21 cellular contexts compared by ENCODE assay signal in genomic region chr4:38717604-38718003, GRCh38. TPM values are rescaled to one million over a fixed set of nuclear protein-coding genes. Genes with fewer than 3 reads are reported as not detected.
DNase-seq lines count a peak whose midpoint lies in the region; ATAC-seq and TF ChIP-seq lines count a peak whose summit lies in the region.
"Had no signal": no experiment of that assay in that cellular context is flagged by ENCODE, and none has a peak within 500 bp of the region (broad histone marks: within the 10 kb centered on the region; RNA-seq: fewer than 3 reads in every experiment).

No MANE protein-coding gene starts in this region.

- no peak for ATAC-seq in GM18868 (IDR thresholded peaks at IDR 0.05; ENCODE audit: unreplicated experiment)
- ATAC-seq: CD8-positive, alpha-beta T cell had no signal

- no peak overlapping the region for H3T11ph ChIP-seq in H9 (ENCODE audit: low read length)

- H3K4me3 ChIP-seq in ACC112 (ENCODE audit: low read depth, low read length) (no peak overlapping the region), left ventricle myocardium inferior (no peak overlapping the region)
- H3K4me3 ChIP-seq: upper lobe of left lung had no signal

- no peak overlapping the region for H2BK15ac ChIP-seq in H9 (ENCODE audit: low read depth, low read length)

- H3K79me1 ChIP-seq in H9 (ENCODE audit: insufficient read depth, low read depth, low read length, poor library complexity, severe bottlenecking): no peaks in the 10 kb centered on the region

- H3K27ac Mint-ChIP-seq in H9: no peak overlapping the region
- H3K27ac Mint-ChIP-seq: activated CD4-positive, alpha-beta memory T cell treated with anti-CD3 and anti-CD28 coated beads, Interleukin-2, amount 10 ng/mL, durations not matched to agents 7 days and 5 days; CD8-positive, alpha-beta T cell; stimulated activated naive CD8-positive, alpha-beta T cell treated with anti-CD3 and anti-CD28 coated beads, Interleukin-15, Interleukin-2, amounts not matched to agents 100 ng/mL and 50 ng/mL, for 24 hours had no signal

- no peak overlapping the region for H3K9ac ChIP-seq in H9 (ENCODE audit: extremely low read depth, insufficient read length, low read length)

- H3K36me3 ChIP-seq in ACC112 (ENCODE audit: insufficient read depth, low read length): no peaks in the 10 kb centered on the region
- no peaks in the 10 kb centered on the region for H3K36me3 ChIP-seq in left ventricle myocardium inferior
- H3K36me3 ChIP-seq: neutrophil, upper lobe of left lung had no signal

- H3K14ac ChIP-seq in H9 (ENCODE audit: insufficient read depth, low read length): no peak overlapping the region

- TF ChIP-seq CTCF in left ventricle myocardium inferior (IDR thresholded peaks at IDR 0.05; ENCODE audit: borderline replicate concordance): no peak
- no peak for TF ChIP-seq CTCF in H9 (conservative IDR thresholded peaks at IDR 0.05)

- H3K4me1 ChIP-seq in ACC112 (ENCODE audit: control insufficient read depth, insufficient read depth, low read length, unreplicated experiment): peaks cover 6% of the 10 kb centered on the region
- peaks cover 11% of the 10 kb centered on the region for H3K4me1 ChIP-seq in left ventricle myocardium inferior
- H3K4me1 ChIP-seq in H9 (ENCODE audit: insufficient read depth, low read length): no peaks in the 10 kb centered on the region
- H3K4me1 ChIP-seq: upper lobe of left lung had no signal

- H4K5ac ChIP-seq in H9 (ENCODE audit: insufficient read length, low read depth, low read length): no peak overlapping the region

- H3K4ac ChIP-seq in H9 (ENCODE audit: low read depth, low read length): no peak overlapping the region

- no CpG with 5 or more reads among the region's 5 CpGs for WGBS in H9 (ENCODE audit: extremely low coverage, insufficient read length, low lambda C conversion rate)

- no peak overlapping the region for H4K8ac ChIP-seq in H9 (replicated peaks; ENCODE audit: insufficient read length, low read depth, low read length)

- no peak overlapping the region for H3K4me2 ChIP-seq in H9 (ENCODE audit: insufficient read depth, insufficient read length, low read length)

- H4K20me1 ChIP-seq in H9 (ENCODE audit: control insufficient read depth, insufficient read depth, insufficient read length): no peaks in the 10 kb centered on the region

- H2BK20ac ChIP-seq in H9 (ENCODE audit: low read depth, low read length, poor library complexity, severe bottlenecking): no peak overlapping the region

- H3K9me3 Mint-ChIP-seq in H9: peaks cover 0 to 3% of the 10 kb centered on the region in 2 experiments; a peak in 1 of 5 replicates

- H3K27me3 ChIP-seq in ACC112 (ENCODE audit: insufficient read depth, low read length): no peaks in the 10 kb centered on the region
- H3K27me3 ChIP-seq in left ventricle myocardium inferior (ENCODE audit: low read depth): no peaks in the 10 kb centered on the region
- no peaks in the 10 kb centered on the region for H3K27me3 ChIP-seq in H9 (ENCODE audit: insufficient read depth, low read length)
- H3K27me3 ChIP-seq: neutrophil, upper lobe of left lung had no signal

- DNase-seq in GM04504 (ENCODE audit: low read depth) (peak; percentile 34), dermis blood vessel endothelial cell (peak; percentile 89), left ventricle myocardium inferior (no peak), NCI-H2171 (lab: John Stamatoyannopoulos, UW) (no peak), NCI-H226 (no peak), H9 (no peak)
- DNase-seq: activated CD4-positive, alpha-beta memory T cell treated with anti-CD3 and anti-CD28 coated beads, Interleukin-2, amount 10 ng/mL, durations not matched to agents 7 days and 5 days; activated naive CD4-positive, alpha-beta T cell treated with Interleukin-2 at 50 U/mL for 16 hours; activated T-cell treated with anti-CD3 and anti-CD28 coated beads, Interleukin-2, amount 50 U/mL, for 1 hour; CD8-positive, alpha-beta T cell; HCEC 1CT; hypothalamus; KBM-7; NCI-H2029 treated with DMSO at 0.1 percent for 48 hours; NCI-H526 treated with DMSO at 0.1 percent for 48 hours; upper lobe of left lung had no signal

- H3K9me3 ChIP-seq in left ventricle myocardium inferior (replicated peaks): peaks cover 7% of the 10 kb centered on the region
- no peaks in the 10 kb centered on the region for H3K9me3 ChIP-seq in H9 (ENCODE audit: control insufficient read depth, low read depth, low read length)
- H3K9me3 ChIP-seq: neutrophil had no signal

- no peak overlapping the region for H3K18ac ChIP-seq in H9 (ENCODE audit: insufficient read length, low read depth, low read length)

- H2BK5ac ChIP-seq in H9 (ENCODE audit: insufficient read length, low read length): no peak overlapping the region

- H3K79me2 ChIP-seq in ACC112 (ENCODE audit: control insufficient read depth, insufficient read depth, low read length, unreplicated experiment) (no peaks in the 10 kb centered on the region), H9 (ENCODE audit: insufficient read depth, low read length) (no peaks in the 10 kb centered on the region)

- no peak overlapping the region for H2BK120ac ChIP-seq in H9 (ENCODE audit: low read depth, low read length, poor library complexity, severe bottlenecking)

- no peak overlapping the region for H2AFZ ChIP-seq in ACC112 (ENCODE audit: low read length, unreplicated experiment)
- H2AFZ ChIP-seq in H9 (ENCODE audit: low read length): no peak overlapping the region

- no peaks in the 10 kb centered on the region for H3K23me2 ChIP-seq in H9 (ENCODE audit: insufficient read length, low read depth, low read length, poor library complexity, severe bottlenecking)

- peak overlapping the region; percentile 29; the same call in 1 of the 2 replicates for H3K27ac ChIP-seq in ACC112 (ENCODE audit: low read depth, low read length)
- H3K27ac ChIP-seq in left ventricle myocardium inferior (replicated peaks): peak overlapping the region; percentile 48
- no peak overlapping the region for H3K27ac ChIP-seq in H9 (ENCODE audit: insufficient read length, low read depth, low read length)
- H3K27ac ChIP-seq: HL-60, neutrophil, upper lobe of left lung had no signal

- H4K91ac ChIP-seq in H9 (ENCODE audit: insufficient read length, low read depth, low read length): no peak overlapping the region

- H2BK12ac ChIP-seq in H9 (ENCODE audit: insufficient read length, low read depth, low read length): no peak overlapping the region

- no peaks in the 10 kb centered on the region for H3K27me3 Mint-ChIP-seq in H9 (ENCODE audit: low read depth)
- H3K27me3 Mint-ChIP-seq: stimulated activated naive CD8-positive, alpha-beta T cell treated with anti-CD3 and anti-CD28 coated beads, Interleukin-15, Interleukin-2, amounts not matched to agents 100 ng/mL and 50 ng/mL, for 24 hours had no signal

- no peak overlapping the region for H3K4me3 Mint-ChIP-seq in H9
- H3K4me3 Mint-ChIP-seq: activated CD4-positive, alpha-beta memory T cell treated with anti-CD3 and anti-CD28 coated beads, Interleukin-2, amount 10 ng/mL, durations not matched to agents 7 days and 5 days; CD8-positive, alpha-beta T cell; stimulated activated naive CD8-positive, alpha-beta T cell treated with anti-CD3 and anti-CD28 coated beads, Interleukin-15, Interleukin-2, amounts not matched to agents 100 ng/mL and 50 ng/mL, for 24 hours had no signal

- H2AK5ac ChIP-seq in H9 (ENCODE audit: insufficient read length, low read length): no peak overlapping the region

- intact Hi-C loops in left ventricle myocardium inferior (cut with micrococcal nuclease): no loop called here

- H3K4me1 Mint-ChIP-seq in H9: no peaks in the 10 kb centered on the region
- H3K4me1 Mint-ChIP-seq: activated CD4-positive, alpha-beta memory T cell treated with anti-CD3 and anti-CD28 coated beads, Interleukin-2, amount 10 ng/mL, durations not matched to agents 7 days and 5 days had no signal

- H3K56ac ChIP-seq in H9 (ENCODE audit: insufficient read length, low read depth, low read length): no peak overlapping the region

- peaks cover 0 to 4% (median 0%) of the 10 kb centered on the region in 3 experiments; a peak in 1 of 7 replicates for H3K36me3 Mint-ChIP-seq in H9 (ENCODE audit: insufficient read depth in 1 of 3, low read depth in 3 of 3)

- no peak overlapping the region for H3K23ac ChIP-seq in H9 (ENCODE audit: insufficient read length, low read depth, low read length)

RNA-seq across cellular contexts. Expression of gene KLF3, which starts 53.6 kb away (rescaled TPM):
- 26.4 and 32.7 TPM in 2 replicates for total RNA-seq in dermis blood vessel endothelial cell
- total RNA-seq in left ventricle myocardium inferior: 16.5 TPM
- 26.2 and 29.0 TPM in 2 replicates for total RNA-seq in H9 (2021)

Comparison
In these comparisons a context has a peak if more than half of its experiments do, and no peak if none do; other contexts are left out.
1. DNase-seq: peak in GM04504 (single experiment) and dermis blood vessel endothelial cell (single experiment); none in left ventricle myocardium inferior (single experiment), NCI-H2171 (single experiment), NCI-H226 (single experiment) and H9 (single experiment).